ENCODE assay signal across 11 cellular contexts in the genomic region with DNA sequence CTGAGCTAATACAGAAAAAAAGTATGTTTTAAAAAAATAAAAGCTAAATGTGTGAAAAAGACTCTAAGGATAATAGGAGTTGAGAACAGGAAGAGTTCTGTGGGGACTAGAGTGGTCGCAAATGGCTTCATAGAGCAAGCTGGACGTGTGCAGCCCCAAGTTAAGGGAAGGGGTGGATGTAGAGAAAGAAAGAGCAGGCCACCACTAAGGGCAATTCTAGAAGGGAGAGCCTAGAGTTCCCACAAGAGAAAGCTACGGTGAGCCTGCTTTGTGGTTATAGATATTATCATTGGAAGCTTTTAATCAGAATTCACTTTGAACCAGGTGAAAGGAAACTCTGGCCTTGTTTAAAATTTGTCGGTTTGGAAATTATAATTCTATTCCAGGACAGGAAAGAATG.
DNase-seq lines count a peak whose midpoint lies in the region; ATAC-seq and TF ChIP-seq lines count a peak whose summit lies in the region.
"Had no signal": no experiment of that assay in that cellular context is flagged by ENCODE, and none has a peak within 500 bp of the region (broad histone marks: within the 10 kb centered on the region; RNA-seq: fewer than 3 reads in every experiment).

No MANE protein-coding gene starts in this region.

- H4K20me1 ChIP-seq in fibroblast of lung (ENCODE audit: control insufficient read depth, extremely low read depth, insufficient read depth, low read length), result no peaks in the 10 kb centered on the region

- no peak overlapping the region for H2AFZ ChIP-seq in fibroblast of lung (ENCODE audit: low read length)

- no peaks in the 10 kb centered on the region for H3K36me3 Mint-ChIP-seq in activated T-cell treated with anti-CD3 and anti-CD28 coated beads, Interleukin-2, amount 50 U/mL, for 72 hours (ENCODE audit: insufficient read depth in 2 of 2)

- TF ChIP-seq EP300 in suprapubic skin (IDR thresholded peaks at IDR 0.05), result no peak

- H3K27ac Mint-ChIP-seq in activated T-cell treated with anti-CD3 and anti-CD28 coated beads, Interleukin-2, amount 50 U/mL, for 72 hours, result peak overlapping the region; percentile 100

- TF ChIP-seq POLR2A in suprapubic skin (IDR thresholded peaks at IDR 0.05), result no peak

- H3K9ac ChIP-seq in fibroblast of lung (ENCODE audit: insufficient read depth, low read length), result no peak overlapping the region

- H3K9me3 Mint-ChIP-seq in activated T-cell treated with anti-CD3 and anti-CD28 coated beads, Interleukin-2, amount 50 U/mL, for 72 hours, result no peaks in the 10 kb centered on the region

- H3K27me3 ChIP-seq in fibroblast of lung (ENCODE audit: control insufficient read depth, insufficient read depth, low read length) (no peaks in the 10 kb centered on the region), suprapubic skin (no peaks in the 10 kb centered on the region)

- H3K4me1 Mint-ChIP-seq in activated T-cell treated with anti-CD3 and anti-CD28 coated beads, Interleukin-2, amount 50 U/mL, for 72 hours (ENCODE audit: low read depth), result peaks cover 97% of the 10 kb centered on the region

- H3K27ac ChIP-seq in fibroblast of lung (ENCODE audit: insufficient read depth, low read length), result peak overlapping the region; percentile 26
- H3K27ac ChIP-seq in suprapubic skin, result peak overlapping the region; percentile 60

- peaks cover 29% of the 10 kb centered on the region for H3K4me1 ChIP-seq in fibroblast of lung (ENCODE audit: control insufficient read depth, extremely low read depth, insufficient read depth, low read length)
- H3K4me1 ChIP-seq in suprapubic skin, result peaks cover 61% of the 10 kb centered on the region
- peaks cover 24% of the 10 kb centered on the region for H3K4me1 ChIP-seq in mucosa of descending colon (ENCODE audit: low read depth)

- H3K9me3 ChIP-seq in fibroblast of lung (ENCODE audit: control insufficient read depth, insufficient read depth, low read depth, low read length), result no peaks in the 10 kb centered on the region
- no peaks in the 10 kb centered on the region for H3K9me3 ChIP-seq in suprapubic skin
- H3K9me3 ChIP-seq in mucosa of descending colon, result no peaks in the 10 kb centered on the region

- no peaks in the 10 kb centered on the region for H3K27me3 Mint-ChIP-seq in activated T-cell treated with anti-CD3 and anti-CD28 coated beads, Interleukin-2, amount 50 U/mL, for 72 hours (ENCODE audit: low read depth)

- peak; percentile 8 to 14 for ATAC-seq in activated T-cell treated with anti-CD3 and anti-CD28 coated beads, Interleukin-2, amount 50 U/mL, for 72 hours (replicated peaks in 1 of 2)
- ATAC-seq in mucosa of descending colon, result no peak
- no peak for ATAC-seq in HG03378 (IDR thresholded peaks at IDR 0.05; ENCODE audit: unreplicated experiment)
- no peak for ATAC-seq in HG03139 (IDR thresholded peaks at IDR 0.05; ENCODE audit: unreplicated experiment)

- H3K4me2 ChIP-seq in fibroblast of lung (ENCODE audit: extremely low read depth, insufficient read depth, low read length), result peak overlapping the region; percentile 53

- H3K4me3 Mint-ChIP-seq in activated T-cell treated with anti-CD3 and anti-CD28 coated beads, Interleukin-2, amount 50 U/mL, for 72 hours, result peak overlapping the region; percentile 75 to 99

- no peak overlapping the region for H3K4me3 ChIP-seq in fibroblast of lung (replicated peaks in 1 of 4; ENCODE audit: control extremely low read depth in 1 of 4, insufficient read depth in 1 of 4, low read depth in 3 of 4, low read length in 4 of 4)
- H3K4me3 ChIP-seq in suprapubic skin, result no peak overlapping the region
- no peak overlapping the region for H3K4me3 ChIP-seq in mucosa of descending colon

- intact Hi-C loops in mucosa of descending colon (cut with DNase I, micrococcal nuclease), result no loop called here

- DNase-seq in activated T-cell treated with anti-CD3 and anti-CD28 coated beads, Interleukin-2, amount 50 U/mL, for 72 hours, result no peak
- DNase-seq in activated T-cell treated with anti-CD3 and anti-CD28 coated beads, Interleukin-2, amount 50 U/mL, for 1 hour, result no peak
- DNase-seq in SW480 (ENCODE audit: low spot score) (peak; percentile 42), fibroblast of lung (ENCODE audit: low read depth in 2 of 2) (no peak), suprapubic skin (ENCODE audit: low spot score in 2 of 2) (no peak), mucosa of descending colon (no peak)
- DNase-seq: amygdala, foreskin melanocyte, T1000 had no signal

- TF ChIP-seq CTCF in fibroblast of lung (conservative IDR thresholded peaks at IDR 0.05 in 1 of 2, IDR thresholded peaks at IDR 0.05 in 1 of 2; ENCODE audit: low read depth in 1 of 2, low read length in 2 of 2) (no peak), suprapubic skin (IDR thresholded peaks at IDR 0.05) (no peak), mucosa of descending colon (IDR thresholded peaks at IDR 0.05) (no peak)

- 54% methylated on average over 4 of the region's 4 CpGs for WGBS in suprapubic skin

- H3K79me2 ChIP-seq in fibroblast of lung (ENCODE audit: control insufficient read depth, insufficient read depth, low read length), result peaks cover 19% of the 10 kb centered on the region

- H3K36me3 ChIP-seq in fibroblast of lung (ENCODE audit: control insufficient read depth, insufficient read depth, low read length), result no peaks in the 10 kb centered on the region
- no peaks in the 10 kb centered on the region for H3K36me3 ChIP-seq in suprapubic skin
- H3K36me3 ChIP-seq in mucosa of descending colon (ENCODE audit: low read depth), result no peaks in the 10 kb centered on the region

Comparison
In these comparisons a context has a peak if more than half of its experiments do, and no peak if none do; other contexts are left out.
1. ATAC-seq: peak in activated T-cell treated with anti-CD3 and anti-CD28 coated beads, Interleukin-2, amount 50 U/mL, for 72 hours (2 of 2); none in mucosa of descending colon (single experiment), HG03378 (single experiment) and HG03139 (single experiment).